Comparison of ENCODE assay signal across 20 cellular contexts in the genomic region with DNA sequence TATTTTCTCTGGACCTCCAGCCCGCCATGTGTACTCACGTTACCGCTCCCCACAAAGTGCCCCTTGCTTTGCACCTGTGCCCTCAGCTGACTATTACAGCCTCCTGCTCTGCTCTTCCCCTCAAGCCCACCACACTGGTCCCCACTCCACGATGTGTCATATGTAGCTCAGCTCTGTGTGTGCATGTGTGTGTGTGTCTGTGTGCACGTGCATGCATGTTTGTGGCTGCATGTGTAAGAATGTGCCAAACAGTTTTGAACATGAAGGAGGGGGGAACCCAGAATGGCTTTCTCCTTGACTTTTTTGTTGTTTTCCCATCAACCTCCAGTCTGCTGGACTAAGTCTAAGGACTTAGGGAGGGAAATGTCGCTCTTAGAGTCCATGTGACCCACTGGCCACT. TPM values are rescaled to one million over a fixed set of nuclear protein-coding genes. Genes with fewer than 3 reads are reported as not detected.
DNase-seq lines count a peak whose midpoint lies in the region; ATAC-seq, FAIRE-seq and TF ChIP-seq lines count a peak whose summit lies in the region.
"Had no signal": no experiment of that assay in that cellular context is flagged by ENCODE, and none has a peak within 500 bp of the region (broad histone marks: within the 10 kb centered on the region; RNA-seq: fewer than 3 reads in every experiment).

No MANE protein-coding gene starts in this region.

- intact Hi-C loops in HepG2 (cut with micrococcal nuclease; ENCODE audit: unreplicated experiment), result no loop called here
- intact Hi-C loops in right lobe of liver (cut with DNase I), result loop anchor here (10.0 kb wide), 1 partner anchor 266 kb away; no protein-coding TSS in a partner anchor

- H4K91ac ChIP-seq in neuronal stem cell (ENCODE audit: low read depth, low read length, poor library complexity), result no peak overlapping the region

- H3K27me3 ChIP-seq in HepG2 (ENCODE audit: control insufficient read depth in 1 of 2, insufficient read depth in 2 of 2, low read length in 2 of 2), result peaks cover 2 to 51% of the 10 kb centered on the region in 2 experiments; a peak in 4 of 5 replicates
- no peaks in the 10 kb centered on the region for H3K27me3 ChIP-seq in right lobe of liver
- H3K27me3 ChIP-seq in neuronal stem cell (ENCODE audit: control insufficient read depth in 3 of 3, insufficient read depth in 3 of 3, low read depth in 1 of 3, low read length in 3 of 3), result peaks cover 0 to 81% (median 17%) of the 10 kb centered on the region in 3 experiments
- H3K27me3 ChIP-seq in skeletal muscle tissue (ENCODE audit: control insufficient read depth in 3 of 3, insufficient read depth in 3 of 3, low read length in 3 of 3), result peaks cover 0 to 17% (median 0%) of the 10 kb centered on the region in 3 donors

- H2AK5ac ChIP-seq in neuronal stem cell (ENCODE audit: low read depth, low read length), result no peak overlapping the region

- H4K8ac ChIP-seq in neuronal stem cell (ENCODE audit: low read depth, low read length), result no peak overlapping the region

- H3K27ac ChIP-seq in HepG2 (ENCODE audit: extremely low read length, insufficient read depth, low read length), result no peak overlapping the region
- no peak overlapping the region for H3K27ac ChIP-seq in right lobe of liver
- no peak overlapping the region for H3K27ac ChIP-seq in neuronal stem cell (replicated peaks; ENCODE audit: low read length)
- H3K27ac ChIP-seq in skeletal muscle tissue (ENCODE audit: low read depth, low read length), result peak overlapping the region; percentile 95
- H3K27ac ChIP-seq: 22Rv1, BLaER1, C4-2B had no signal

- BruUV-seq in HepG2 (replicated peaks; lab: Mats Ljungman, UMichigan), result no TSS peak

- FAIRE-seq in HepG2 (lab: Jason Lieb, UNC), result no peak
- FAIRE-seq: A204.1, G401.6, GM19239 had no signal

- H3K18ac ChIP-seq in neuronal stem cell (ENCODE audit: low read length), result peak overlapping the region; percentile 6

- no peak overlapping the region for H2BK12ac ChIP-seq in neuronal stem cell (ENCODE audit: low read length)

- H2BK5ac ChIP-seq in neuronal stem cell (ENCODE audit: low read length), result peak overlapping the region; percentile 19

- no peak for TF ChIP-seq POLR2A in HepG2 (IDR thresholded peaks at IDR 0.05; ENCODE audit: insufficient read depth in 1 of 2, low read depth in 2 of 2, low read length in 2 of 2)
- no peak for TF ChIP-seq POLR2A in right lobe of liver (IDR thresholded peaks at IDR 0.05)

- no peak for DNase-seq in HepG2 (ENCODE audit: low spot score)
- no peak for DNase-seq in right lobe of liver
- DNase-seq in neuronal stem cell (ENCODE audit: low spot score), result no peak
- DNase-seq in foreskin fibroblast, result no peak
- DNase-seq: Caco-2; CD4-positive, CD25-positive, alpha-beta regulatory T cell; CD8-positive, alpha-beta T cell; DMS153; DND-41; GOT3; H7; HCEC 1CT had no signal

- no peak overlapping the region for H3K4ac ChIP-seq in neuronal stem cell (ENCODE audit: low read length)

- no peak overlapping the region for H3K9ac ChIP-seq in HepG2 (ENCODE audit: insufficient read depth, low read depth, low read length)
- H3K9ac ChIP-seq in neuronal stem cell (ENCODE audit: low read depth, low read length, poor library complexity), result no peak overlapping the region
- H3K9ac ChIP-seq in skeletal muscle tissue (ENCODE audit: low read depth in 1 of 3, low read length in 3 of 3), result no peak overlapping the region
- H3K9ac ChIP-seq: BLaER1 had no signal

- no peak overlapping the region for H3K4me3 ChIP-seq in HepG2 (replicated peaks in 1 of 3; ENCODE audit: insufficient read depth in 1 of 3, low read depth in 2 of 3, low read length in 3 of 3)
- no peak overlapping the region for H3K4me3 ChIP-seq in right lobe of liver
- no peak overlapping the region for H3K4me3 ChIP-seq in neuronal stem cell (ENCODE audit: low read length in 2 of 2)
- no peak overlapping the region for H3K4me3 ChIP-seq in skeletal muscle tissue (ENCODE audit: low read length in 3 of 3)
- no peak overlapping the region for H3K4me3 ChIP-seq in foreskin fibroblast (ENCODE audit: low read depth in 1 of 2, low read length in 2 of 2)
- H3K4me3 ChIP-seq: BLaER1 had no signal

- TF ChIP-seq RAD21 in HepG2 (CRISPR knock-in tag; IDR thresholded peaks at IDR 0.05), result no peak

- CTCF ChIA-PET in HepG2 (lab: Yijun Ruan, JAX; ENCODE audit: low intra/inter-chr PET ratio, low total read pairs), result no interaction called here

- H3K4me2 ChIP-seq in HepG2 (ENCODE audit: low read depth, low read length) (no peak overlapping the region), neuronal stem cell (ENCODE audit: insufficient read depth, low read length, poor library complexity, severe bottlenecking) (no peak overlapping the region)
- H3K4me2 ChIP-seq: BLaER1 had no signal

- POLR2A ChIA-PET in HepG2 (lab: Yijun Ruan, JAX), result no interaction called here

- TF ChIP-seq CTCF in HepG2 (CRISPR knock-in tag; IDR thresholded peaks at IDR 0.05) (no peak), right lobe of liver (IDR thresholded peaks at IDR 0.05) (no peak), foreskin fibroblast (IDR thresholded peaks at IDR 0.05; ENCODE audit: low read depth, low read length) (no peak)

- ATAC-seq in HepG2 (no peak), right lobe of liver (no peak), GM21515 (IDR thresholded peaks at IDR 0.05; ENCODE audit: unreplicated experiment) (no peak)
- ATAC-seq: CD8-positive, alpha-beta T cell had no signal

- H3K4me1 ChIP-seq in HepG2 (ENCODE audit: insufficient read depth, low read length) (no peaks in the 10 kb centered on the region), right lobe of liver (no peaks in the 10 kb centered on the region), neuronal stem cell (ENCODE audit: control insufficient read depth in 2 of 2, insufficient read depth in 1 of 2, low read depth in 1 of 2, low read length in 2 of 2) (peaks cover 0 to 4% of the 10 kb centered on the region in 2 donors), skeletal muscle tissue (ENCODE audit: control insufficient read depth in 3 of 3, insufficient read depth in 3 of 3, low read length in 3 of 3) (peaks cover 21 to 30% (median 24%) of the 10 kb centered on the region in 3 donors)
- H3K4me1 ChIP-seq: BLaER1, Caco-2 had no signal

- H3K14ac ChIP-seq in neuronal stem cell (ENCODE audit: low read length), result peak overlapping the region; percentile 14

- H4K20me1 ChIP-seq in HepG2 (ENCODE audit: insufficient read depth, low read length), result no peaks in the 10 kb centered on the region
- H4K20me1 ChIP-seq: BLaER1 had no signal

- WGBS in HepG2 (ENCODE audit: low lambda C conversion rate), result 10% methylated on average over 6 of the region's 6 CpGs
- 79% methylated on average over 6 of the region's 6 CpGs for WGBS in right lobe of liver (ENCODE audit: insufficient coverage, low coverage, low lambda C conversion rate, missing lambda C conversion rate)
- WGBS in neuronal stem cell (ENCODE audit: extremely low coverage in 2 of 2, insufficient read length in 2 of 2, insufficient replicate concordance in 1 of 2), 2 donors, result no CpG with 5 or more reads among the region's 6 CpGs

- H3K9me3 ChIP-seq in HepG2 (ENCODE audit: low read length) (no peaks in the 10 kb centered on the region), right lobe of liver (no peaks in the 10 kb centered on the region), neuronal stem cell (replicated peaks in 1 of 2; ENCODE audit: control insufficient read depth in 2 of 2, insufficient read depth in 1 of 2, low read depth in 1 of 2, low read length in 2 of 2) (no peaks in the 10 kb centered on the region), skeletal muscle tissue (ENCODE audit: control insufficient read depth in 3 of 3, low read length in 3 of 3) (no peaks in the 10 kb centered on the region)
- H3K9me3 ChIP-seq: BLaER1, Caco-2 had no signal

- H3K36me3 ChIP-seq in HepG2 (replicated peaks in 1 of 2; ENCODE audit: control insufficient read depth in 1 of 2, insufficient read depth in 2 of 2, low read length in 2 of 2), result no peaks in the 10 kb centered on the region
- no peaks in the 10 kb centered on the region for H3K36me3 ChIP-seq in right lobe of liver
- H3K36me3 ChIP-seq in neuronal stem cell (replicated peaks in 1 of 2; ENCODE audit: control insufficient read depth in 2 of 2, insufficient read depth in 2 of 2, low read length in 2 of 2), result no peaks in the 10 kb centered on the region
- H3K36me3 ChIP-seq in skeletal muscle tissue (ENCODE audit: control insufficient read depth in 3 of 3, insufficient read depth in 3 of 3, low read length in 3 of 3), result no peaks in the 10 kb centered on the region
- H3K36me3 ChIP-seq: BLaER1 had no signal

- no peak overlapping the region for H2BK15ac ChIP-seq in neuronal stem cell (ENCODE audit: low read length)

- no peak overlapping the region for H2BK120ac ChIP-seq in neuronal stem cell (ENCODE audit: low read depth, low read length)

- TF ChIP-seq EP300 in HepG2 (IDR thresholded peaks at IDR 0.05; ENCODE audit: low read depth in 2 of 2, low read length in 2 of 2), result no peak
- TF ChIP-seq EP300 in HepG2 (CRISPR knock-in tag; IDR thresholded peaks at IDR 0.05; ENCODE audit: borderline replicate concordance), result no peak

- peak overlapping the region; percentile 28 for H3K23ac ChIP-seq in neuronal stem cell (ENCODE audit: low read depth, low read length, poor library complexity)

- in situ Hi-C loops in HepG2 (cut with HindIII; ENCODE audit: extremely low pct_ligation_motif_present, low pct_unique_long_range_greater_than_20kb), result no loop called here

- no peaks in the 10 kb centered on the region for H3K79me1 ChIP-seq in neuronal stem cell (ENCODE audit: low read depth, low read length)

- H3K79me2 ChIP-seq in HepG2 (ENCODE audit: insufficient read depth, low read length), result no peaks in the 10 kb centered on the region

- H2AFZ ChIP-seq in HepG2 (ENCODE audit: low read length) (no peak overlapping the region), neuronal stem cell (ENCODE audit: low read length) (no peak overlapping the region)

RNA-seq across cellular contexts. Expression of a gene that starts 54.8 kb away (rescaled TPM):
- 14.4 and 26.0 TPM in 2 replicates for total RNA-seq in HepG2 (2016; rRNA removed; fragmentation: Illumina TruSeq; extraction: Trizol)
- 2.2 and 2.6 TPM in 2 replicates for total RNA-seq in HepG2 (2016; cell fraction: cytosol; rRNA removed; fragmentation: Illumina TruSeq; extraction: Trizol; ENCODE audit: low read depth)
- 14.5 and 25.7 TPM in 2 replicates for total RNA-seq in HepG2 (2016; cell fraction: insoluble cytoplasmic fraction; rRNA removed; fragmentation: Illumina TruSeq; extraction: Trizol)
- 5.5 and 5.9 TPM in 2 replicates for total RNA-seq in HepG2 (2016; cell fraction: membrane; rRNA removed; fragmentation: Illumina TruSeq; extraction: Trizol)
- total RNA-seq in HepG2 (2016; cell fraction: nucleus; rRNA removed; fragmentation: Illumina TruSeq; extraction: Trizol), result 9.6 and 9.8 TPM in 2 replicates
- 10.7 and 12.0 TPM in 2 replicates for polyA plus RNA-seq in HepG2 (2011; rRNA removed)
- 6.9 and 11.2 TPM in 2 replicates for polyA plus RNA-seq in HepG2 (2011; cell fraction: cytosol; rRNA removed)
- 7.8 and 8.8 TPM in 2 replicates for polyA plus RNA-seq in HepG2 (2011; cell fraction: nucleus; rRNA removed)
- polyA plus RNA-seq in HepG2 (2012), result 9.1 and 10.5 TPM in 2 replicates
- 0.51 and 0.66 TPM in 2 replicates for polyA plus RNA-seq in HepG2 (2016; cell fraction: cytosol; fragmentation: Illumina TruSeq; extraction: Trizol; ENCODE audit: low read depth)
- polyA plus RNA-seq in HepG2 (2016; cell fraction: insoluble cytoplasmic fraction; fragmentation: Illumina TruSeq; extraction: Trizol; ENCODE audit: low read depth), result 18.0 and 20.8 TPM in 2 replicates
- 1.9 and 2.3 TPM in 2 replicates for polyA plus RNA-seq in HepG2 (2016; cell fraction: membrane; fragmentation: Illumina TruSeq; extraction: Trizol; ENCODE audit: low read depth)
- polyA plus RNA-seq in HepG2 (2016; cell fraction: nucleus; fragmentation: Illumina TruSeq; extraction: Trizol; ENCODE audit: insufficient read depth, low read depth), result 8.8 and 9.8 TPM in 2 replicates
- polyA minus RNA-seq in HepG2 (2011; rRNA and poly(A)+ RNA removed; ENCODE audit: low replicate concordance), result 19.3 and 21.9 TPM in 2 replicates
- polyA minus RNA-seq in HepG2 (2011; cell fraction: cytosol; rRNA and poly(A)+ RNA removed), result 12.1 and 16.2 TPM in 2 replicates
- polyA minus RNA-seq in HepG2 (2011; cell fraction: nucleus; rRNA and poly(A)+ RNA removed), result 17.8 and 21.1 TPM in 2 replicates
- 1 to 10 TPM; 4.8 to 8.4 (median 6.5) TPM for total RNA-seq in right lobe of liver
- 8.3 TPM for polyA plus RNA-seq in neuronal stem cell (2013, experiment 1 of 2)
- polyA plus RNA-seq in neuronal stem cell (2013, experiment 2 of 2), result 8.2 TPM
- 19.8 TPM for total RNA-seq in skeletal muscle tissue
